ENCODE assay signal across 8 cellular contexts in genomic region chr17:47821424-47822379, GRCh38. TPM values are rescaled to one million over a fixed set of nuclear protein-coding genes. Genes with fewer than 3 reads are reported as not detected.
DNase-seq lines count a peak whose midpoint lies in the region; ATAC-seq and TF ChIP-seq lines count a peak whose summit lies in the region.

OSBPL7 (minus strand) TSS chr17:47821794; CDS start chr17:47820278, 1,516 bp downstream.

- peak; percentile 75 for ATAC-seq in GM21825 (IDR thresholded peaks at IDR 0.05; ENCODE audit: unreplicated experiment)
- ATAC-seq in gastroesophageal sphincter: peak; percentile 83

- TF ChIP-seq EP300 in gastroesophageal sphincter (IDR thresholded peaks at IDR 0.05): no peak
- no peak for TF ChIP-seq EP300 in suprapubic skin (IDR thresholded peaks at IDR 0.05)

- TF ChIP-seq POLR2A in gastroesophageal sphincter (IDR thresholded peaks at IDR 0.05) (peak; percentile 16 to 22), suprapubic skin (IDR thresholded peaks at IDR 0.05) (no peak)

- DNase-seq in DMS53 (lab: John Stamatoyannopoulos, UW) (peak; percentile 93), MG63 (peak; percentile 91), SJSA1 (ENCODE audit: low read depth in 1 of 2, low spot score in 2 of 2) (peak; percentile 78 to 94), non-pigmented ciliary epithelial cell (ENCODE audit: low read depth) (peak; percentile 44), suprapubic skin (ENCODE audit: low spot score in 2 of 2) (peak in 1 of 2 donors; percentile 79)
- peak in 3 of 4 experiments; percentile 19 to 66 (median 56) for DNase-seq in activated naive CD4-positive, alpha-beta T cell (lab: John Stamatoyannopoulos, UW)

- peak in 1 of 4 experiments; percentile 48 for TF ChIP-seq CTCF in gastroesophageal sphincter (IDR thresholded peaks at IDR 0.05)
- no peak for TF ChIP-seq CTCF in suprapubic skin (IDR thresholded peaks at IDR 0.05)

- H3K27me3 ChIP-seq in MG63: no peaks in the 10 kb centered on the region
- no peaks in the 10 kb centered on the region for H3K27me3 ChIP-seq in SJSA1 (replicated peaks)
- H3K27me3 ChIP-seq in gastroesophageal sphincter: no peaks in the 10 kb centered on the region
- no peaks in the 10 kb centered on the region for H3K27me3 ChIP-seq in suprapubic skin

- H3K27ac ChIP-seq in SJSA1: 0 out of 2 replicates have a peak within 1 kb of the TSS, but pooled peaks have one; percentile 7
- peak within 1 kb of the TSS in 3 of 4 donors; percentile 5 to 60 (median 50) for H3K27ac ChIP-seq in gastroesophageal sphincter
- H3K27ac ChIP-seq in suprapubic skin: no peak within 1 kb of the TSS

- H3K36me3 ChIP-seq in MG63: peaks cover 28% of the 10 kb centered on the region
- H3K36me3 ChIP-seq in SJSA1: peaks cover 55% of the 10 kb centered on the region
- peaks cover 0 to 75% of the 10 kb centered on the region in 2 donors for H3K36me3 ChIP-seq in gastroesophageal sphincter
- H3K36me3 ChIP-seq in suprapubic skin: peaks cover 57% of the 10 kb centered on the region

- WGBS in gastroesophageal sphincter (ENCODE audit: low coverage in 1 of 2), 2 donors: 20% methylated on average over 1 of the region's 21 CpGs; no CpG with 5 or more reads in 1 of the 2 donors
- 9% methylated on average over 17 of the region's 21 CpGs for WGBS in suprapubic skin

- peak within 1 kb of the TSS; percentile 56 for H3K4me3 ChIP-seq in MG63
- peak within 1 kb of the TSS; percentile 45 for H3K4me3 ChIP-seq in SJSA1
- peak within 1 kb of the TSS; percentile 39 to 60 for H3K4me3 ChIP-seq in gastroesophageal sphincter
- H3K4me3 ChIP-seq in suprapubic skin: peak within 1 kb of the TSS; percentile 45

- peaks cover 19% of the 10 kb centered on the region for H3K4me1 ChIP-seq in SJSA1 (replicated peaks)
- H3K4me1 ChIP-seq in gastroesophageal sphincter: peaks cover 0 to 30% (median 3%) of the 10 kb centered on the region in 3 donors
- H3K4me1 ChIP-seq in suprapubic skin: peaks cover 23% of the 10 kb centered on the region

- no peaks in the 10 kb centered on the region for H3K9me3 ChIP-seq in MG63
- no peaks in the 10 kb centered on the region for H3K9me3 ChIP-seq in SJSA1 (replicated peaks)
- H3K9me3 ChIP-seq in gastroesophageal sphincter: no peaks in the 10 kb centered on the region
- no peaks in the 10 kb centered on the region for H3K9me3 ChIP-seq in suprapubic skin

RNA-seq across cellular contexts. Expression of gene OSBPL7, which starts in this region (rescaled TPM):
- 3.6 and 11.4 TPM in 2 replicates for total RNA-seq in MG63 (2014; rRNA removed; shearing (Covaris generic); ENCODE audit: low replicate concordance)
- total RNA-seq in SJSA1 (2014; rRNA removed; shearing (Covaris generic)): 6.2 and 6.4 TPM in 2 replicates
- 1 to 10 TPM; 2.2 to 4.1 (median 3.8) TPM for total RNA-seq in gastroesophageal sphincter
- 1 to 10 TPM; 1.3 to 2.0 (median 1.6) TPM for total RNA-seq in suprapubic skin

Comparison
In these comparisons a context has a peak if more than half of its experiments do, and no peak if none do; other contexts are left out.
1. POLR2A ChIP-seq: peak in gastroesophageal sphincter (2 of 2); none in suprapubic skin (0 of 2).
2. Peak in every context shown above with its lines, with median percentiles within 50 percentile points of each other: H3K4me3 ChIP-seq.